ENCODE assay signal across 10 cellular contexts in the genomic region with DNA sequence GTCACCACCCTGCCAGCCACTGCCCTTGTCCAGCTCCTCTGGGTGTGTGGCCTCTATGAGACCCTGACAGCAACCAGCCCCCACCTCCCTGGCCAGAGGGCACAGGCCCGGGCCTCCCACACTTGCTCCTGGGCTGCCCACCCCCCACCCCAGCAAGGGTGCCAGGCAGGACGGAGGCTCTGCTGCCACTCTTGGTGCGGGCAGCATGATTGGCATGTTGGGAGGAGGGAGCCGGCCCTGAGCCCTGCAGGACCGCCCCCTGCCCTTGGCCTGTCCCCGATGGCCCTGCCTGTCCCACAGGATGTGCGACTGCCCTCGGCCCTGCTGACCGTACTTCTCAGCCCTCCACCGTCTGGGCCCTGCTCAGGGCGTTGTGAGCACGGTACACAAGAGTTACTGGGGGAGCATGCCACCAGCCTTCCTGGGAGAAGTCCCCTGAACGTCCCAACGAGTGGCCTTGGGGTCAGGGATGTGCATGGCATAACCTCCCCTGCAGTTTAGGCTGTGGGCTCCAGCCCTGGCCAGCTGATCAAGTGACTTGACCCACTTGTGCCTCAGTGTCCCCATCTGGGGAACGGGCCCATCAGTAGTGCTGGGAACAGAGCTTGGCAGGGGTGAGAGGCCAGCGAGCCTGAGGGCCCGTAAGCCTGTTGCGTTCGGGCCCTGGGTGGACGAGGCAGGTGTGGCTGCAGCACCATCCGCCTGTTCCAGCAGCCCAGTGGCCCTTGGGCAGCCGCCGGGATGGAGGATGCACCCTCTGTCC. TPM values are rescaled to one million over a fixed set of nuclear protein-coding genes. Genes with fewer than 3 reads are reported as not detected.
DNase-seq lines count a peak whose midpoint lies in the region; ATAC-seq, FAIRE-seq and TF ChIP-seq lines count a peak whose summit lies in the region.
"Had no signal": no experiment of that assay in that cellular context is flagged by ENCODE, and none has a peak within 500 bp of the region (broad histone marks: within the 10 kb centered on the region; RNA-seq: fewer than 3 reads in every experiment).

No MANE protein-coding gene starts in this region.

- in situ Hi-C loops in K562 (cut with MboI) = loop anchor here (25.0 kb wide), 1 partner anchor 294 kb away; no protein-coding TSS in a partner anchor

- no peaks in the 10 kb centered on the region for H3K27me3 Mint-ChIP-seq in type B pancreatic cell

- intact Hi-C loops in K562 (cut with micrococcal nuclease) = no loop called here
- intact Hi-C loops in left colon (cut with DNase I, micrococcal nuclease) = no loop called here

- no peak for TF ChIP-seq RAD21 in K562 (CRISPR knock-in tag; conservative IDR thresholded peaks at IDR 0.05 in 1 of 2, IDR thresholded peaks at IDR 0.05 in 1 of 2)

- H4K20me1 ChIP-seq in K562 (replicated peaks; ENCODE audit: control insufficient read depth, insufficient read depth, low read length) = no peaks in the 10 kb centered on the region

- peaks cover 19 to 97% of the 10 kb centered on the region in 2 experiments for H3K4me1 ChIP-seq in K562 (replicated peaks in 1 of 2; ENCODE audit: control insufficient read depth in 2 of 2, insufficient read depth in 2 of 2, low read length in 2 of 2)

- H3K4me1 Mint-ChIP-seq in type B pancreatic cell (ENCODE audit: unreplicated experiment) = peaks cover 5% of the 10 kb centered on the region

- DNase-seq in K562 (ENCODE audit: extremely low read depth in 1 of 4, low spot score in 3 of 4) = no peak
- DNase-seq in left colon = no peak
- no peak for DNase-seq in type B pancreatic cell (ENCODE audit: extremely low spot score, unreplicated experiment)
- DNase-seq in LoVo (ENCODE audit: low spot score) = no peak
- DNase-seq in activated CD4-positive, alpha-beta T cell treated with anti-CD3 and anti-CD28 coated beads for 48 hours = no peak
- DNase-seq: cerebellar nuclear complex, DMS79 treated with DMSO at 0.1 percent for 48 hours had no signal

- TF ChIP-seq CTCF in K562 (IDR thresholded peaks at IDR 0.05 in 2 of 3, conservative IDR thresholded peaks at IDR 0.05 in 1 of 3; ENCODE audit: insufficient read depth in 2 of 3, low read depth in 1 of 3, low read length in 3 of 3) = 0 out of 6 replicates have a peak, but pooled peaks of 1 of the 3 experiments have one; percentile 2
- no peak for TF ChIP-seq CTCF in type B pancreatic cell (conservative IDR thresholded peaks at IDR 0.05)

- peak overlapping the region; percentile 80; the same call in 2 of the 3 replicates for H3K27ac ChIP-seq in K562 (ENCODE audit: extremely low read depth, low read depth, low read length)
- H3K27ac ChIP-seq: GM23248 had no signal

- no peaks in the 10 kb centered on the region for H3K27me3 ChIP-seq in K562 (ENCODE audit: control insufficient read depth in 2 of 2, insufficient read depth in 2 of 2, low read length in 2 of 2)

- peak overlapping the region; percentile 83 for H3K4me3 Mint-ChIP-seq in type B pancreatic cell

- no peak for TF ChIP-seq EP300 in K562 (IDR thresholded peaks at IDR 0.05; ENCODE audit: low read length)

- BruUV-seq in K562 (replicated peaks; lab: Mats Ljungman, UMichigan) = no TSS peak

- no peaks in the 10 kb centered on the region for H3K9me3 Mint-ChIP-seq in type B pancreatic cell

- peak overlapping the region; percentile 60 for H3K4me2 ChIP-seq in K562 (ENCODE audit: insufficient read depth, low read length)

- no peak for FAIRE-seq in K562 (lab: Jason Lieb, UNC)

- no peaks in the 10 kb centered on the region for H3K9me3 ChIP-seq in K562 (replicated peaks; ENCODE audit: control insufficient read depth, insufficient read depth, low read depth, low read length)

- POLR2A ChIA-PET in K562 (lab: Yijun Ruan, JAX) = no interaction called here

- peaks cover 11% of the 10 kb centered on the region; the same call in 1 of the 3 replicates for H3K36me3 ChIP-seq in K562 (ENCODE audit: control insufficient read depth, insufficient read depth, low read length)

- peak overlapping the region; percentile 49 to 91 for H3K9ac ChIP-seq in K562 (ENCODE audit: insufficient read depth in 1 of 2, low read depth in 2 of 2, low read length in 2 of 2)
- H3K9ac ChIP-seq: GM23248 had no signal

- peaks cover 4% of the 10 kb centered on the region for H3K36me3 Mint-ChIP-seq in type B pancreatic cell

- H3K4me3 ChIP-seq in K562 = peak overlapping the region; percentile 45; the same call in 1 of the 2 replicates
- H3K4me3 ChIP-seq: GM23248 had no signal

- H3K79me2 ChIP-seq in K562 (ENCODE audit: control insufficient read depth, insufficient read depth, low read length) = no peaks in the 10 kb centered on the region

- WGBS in K562 (ENCODE audit: insufficient coverage, low coverage, missing lambda C conversion rate) = 59% methylated on average over 20 of the region's 23 CpGs

- TF ChIP-seq POLR2A in K562 (conservative IDR thresholded peaks at IDR 0.05) = no peak

- CTCF ChIA-PET in K562 (lab: Yijun Ruan, JAX; ENCODE audit: low intra/inter-chr PET ratio) = no interaction called here

- peak overlapping the region; percentile 39; the same call in 1 of the 2 replicates for H2AFZ ChIP-seq in K562 (ENCODE audit: low read depth, low read length)
- H2AFZ ChIP-seq: GM23248 had no signal

- H3K9me1 ChIP-seq in K562 (ENCODE audit: control insufficient read depth, insufficient read depth, low read length) = peaks cover 6% of the 10 kb centered on the region

- ATAC-seq in K562 (no peak), left colon (peak; percentile 4), HG03039 (IDR thresholded peaks at IDR 0.05; ENCODE audit: unreplicated experiment) (no peak)

- peak overlapping the region; percentile 58 for H3K27ac Mint-ChIP-seq in type B pancreatic cell

RNA-seq across cellular contexts. Expression of gene GPSM1, which starts 16.0 kb away (rescaled TPM):
- total RNA-seq in K562 (2011; cell fraction: chromatin; rRNA removed; ENCODE audit: low replicate concordance) = 13.9 and 58.1 TPM in 2 replicates
- total RNA-seq in K562 (2011; cell fraction: nucleolus; rRNA removed) = 30.3 and 36.2 TPM in 2 replicates
- 16.3 and 19.9 TPM in 2 replicates for total RNA-seq in K562 (2011; cell fraction: nucleoplasm; rRNA removed)
- 12.7 and 16.0 TPM in 2 replicates for total RNA-seq in K562 (2014; rRNA removed)
- 0.54 and 0.76 TPM in 2 replicates for total RNA-seq in K562 (2014; rRNA removed; fragmentation: Illumina TruSeq; extraction: Trizol)
- 3.1 and 4.1 TPM in 2 replicates for total RNA-seq in K562 (2015; rRNA removed; fragmentation: Illumina TruSeq; extraction: Trizol)
- total RNA-seq in K562 (2021) = 12.4 and 14.2 TPM in 2 replicates
- 5.4 and 6.7 TPM in 2 replicates for polyA plus RNA-seq in K562 (2011; rRNA removed)
- polyA plus RNA-seq in K562 (2011; cell fraction: cytosol; rRNA removed) = 5.4 and 23.3 TPM in 2 replicates
- 21.3 and 47.7 TPM in 2 replicates for polyA plus RNA-seq in K562 (2011; cell fraction: nucleus; rRNA removed)
- polyA plus RNA-seq in K562 (2012) = 5.3 and 13.8 TPM in 2 replicates
- 1.9 and 5.2 TPM in 2 replicates for polyA plus RNA-seq in K562 (2014; fragmentation: Illumina TruSeq; extraction: Trizol)
- polyA plus RNA-seq in K562 (2014; fragmentation: Nextera tagmentation; extraction: Ambion mirVana) = under 1 TPM; 0.04 to 0.10 TPM
- polyA plus RNA-seq in K562 (2014; rRNA removed) = 9.2 and 10.1 TPM in 2 replicates
- polyA minus RNA-seq in K562 (2011; rRNA and poly(A)+ RNA removed) = 1.4 and 3.0 TPM in 2 replicates
- 7.8 and 9.2 TPM in 2 replicates for polyA minus RNA-seq in K562 (2011; cell fraction: cytosol; rRNA and poly(A)+ RNA removed)
- 12.7 and 13.3 TPM in 2 replicates for polyA minus RNA-seq in K562 (2011; cell fraction: nucleus; rRNA and poly(A)+ RNA removed)
- total RNA-seq in left colon = 1 to 10 TPM; 2.0 to 3.1 TPM
- 29.2 and 56.2 TPM in 2 replicates for total RNA-seq in type B pancreatic cell (ENCODE audit: low replicate concordance)

RNA-seq across cellular contexts. Expression of gene DNLZ, which starts 20.2 kb away (rescaled TPM):
- total RNA-seq in K562 (2011; cell fraction: chromatin; rRNA removed; ENCODE audit: low replicate concordance) = 3.5 and 12.0 TPM in 2 replicates
- 9.3 and 11.7 TPM in 2 replicates for total RNA-seq in K562 (2011; cell fraction: nucleolus; rRNA removed)
- total RNA-seq in K562 (2011; cell fraction: nucleoplasm; rRNA removed) = 3.4 and 4.8 TPM in 2 replicates
- total RNA-seq in K562 (2014; rRNA removed) (44.6 and 56.7 TPM in 2 replicates), K562 (2014; rRNA removed; fragmentation: Illumina TruSeq; extraction: Trizol) (2.2 and 3.4 TPM in 2 replicates), K562 (2015; rRNA removed; fragmentation: Illumina TruSeq; extraction: Trizol) (10.0 and 10.8 TPM in 2 replicates), K562 (2021) (25.6 and 25.8 TPM in 2 replicates), left colon (10 to 100 TPM in 1 of 2 donors, 1 to 10 TPM in 1; 10.0 to 10.6 TPM), type B pancreatic cell (ENCODE audit: low replicate concordance) (10.4 and 14.0 TPM in 2 replicates)
- polyA plus RNA-seq in K562 (2011; rRNA removed) (3.1 and 3.2 TPM in 2 replicates), K562 (2014; fragmentation: Illumina TruSeq; extraction: Trizol) (2.2 and 4.2 TPM in 2 replicates), K562 (2014; fragmentation: Nextera tagmentation; extraction: Ambion mirVana) (under 1 TPM; 0.17 to 0.36 TPM), K562 (2014; rRNA removed) (22.1 and 29.8 TPM in 2 replicates)
- 7.6 and 27.3 TPM in 2 replicates for polyA plus RNA-seq in K562 (2011; cell fraction: cytosol; rRNA removed)
- polyA plus RNA-seq in K562 (2011; cell fraction: nucleus; rRNA removed) = 4.2 and 7.4 TPM in 2 replicates
- 8.5 and 15.9 TPM in 2 replicates for polyA plus RNA-seq in K562 (2012)
- 0.28 TPM in 1 of 2 replicates, not detected in the other for polyA minus RNA-seq in K562 (2011; rRNA and poly(A)+ RNA removed)
- polyA minus RNA-seq in K562 (2011; cell fraction: cytosol; rRNA and poly(A)+ RNA removed) = 2.6 and 3.4 TPM in 2 replicates
- 2.9 and 3.6 TPM in 2 replicates for polyA minus RNA-seq in K562 (2011; cell fraction: nucleus; rRNA and poly(A)+ RNA removed)

RNA-seq across cellular contexts. Expression of gene CARD9, which starts 30.2 kb away (rescaled TPM):
- 37.4 and 149 TPM in 2 replicates for total RNA-seq in K562 (2011; cell fraction: chromatin; rRNA removed; ENCODE audit: low replicate concordance)
- total RNA-seq in K562 (2011; cell fraction: nucleolus; rRNA removed) = 92.6 and 92.9 TPM in 2 replicates
- 39.7 and 46.5 TPM in 2 replicates for total RNA-seq in K562 (2011; cell fraction: nucleoplasm; rRNA removed)
- total RNA-seq in K562 (2014; rRNA removed) = 37.6 and 40.1 TPM in 2 replicates
- total RNA-seq in K562 (2014; rRNA removed; fragmentation: Illumina TruSeq; extraction: Trizol) = 3.5 and 3.6 TPM in 2 replicates
- total RNA-seq in K562 (2015; rRNA removed; fragmentation: Illumina TruSeq; extraction: Trizol) = 14.6 and 15.8 TPM in 2 replicates
- 35.6 and 42.7 TPM in 2 replicates for total RNA-seq in K562 (2021)
- polyA plus RNA-seq in K562 (2011; rRNA removed) = 9.7 and 27.8 TPM in 2 replicates
- polyA plus RNA-seq in K562 (2011; cell fraction: cytosol; rRNA removed) = 10.5 and 13.4 TPM in 2 replicates
- polyA plus RNA-seq in K562 (2011; cell fraction: nucleus; rRNA removed) = 231 and 234 TPM in 2 replicates
- 21.9 and 61.0 TPM in 2 replicates for polyA plus RNA-seq in K562 (2012)
- 4.7 and 13.2 TPM in 2 replicates for polyA plus RNA-seq in K562 (2014; fragmentation: Illumina TruSeq; extraction: Trizol)
- 1 to 10 TPM; 1.7 to 2.0 TPM for polyA plus RNA-seq in K562 (2014; fragmentation: Nextera tagmentation; extraction: Ambion mirVana)
- polyA plus RNA-seq in K562 (2014; rRNA removed) = 40.4 and 53.0 TPM in 2 replicates
- polyA minus RNA-seq in K562 (2011; rRNA and poly(A)+ RNA removed) = 4.8 and 5.0 TPM in 2 replicates
- polyA minus RNA-seq in K562 (2011; cell fraction: cytosol; rRNA and poly(A)+ RNA removed) = 7.2 and 12.8 TPM in 2 replicates
- polyA minus RNA-seq in K562 (2011; cell fraction: nucleus; rRNA and poly(A)+ RNA removed) = 25.8 and 55.4 TPM in 2 replicates
- total RNA-seq in left colon = 1 to 10 TPM in 1 of 2 donors, under 1 TPM in 1; 0.52 to 1.9 TPM
- 2.0 and 2.6 TPM in 2 replicates for total RNA-seq in type B pancreatic cell (ENCODE audit: low replicate concordance)

RNA-seq across cellular contexts. Expression of gene CCDC187, which starts 39.4 kb away (rescaled TPM):
- total RNA-seq in K562 (2011; cell fraction: chromatin; rRNA removed; ENCODE audit: low replicate concordance) = 0.53 TPM in 1 of 2 replicates, not detected in the other
- total RNA-seq in K562 (2011; cell fraction: nucleolus; rRNA removed) = 0.13 and 0.33 TPM in 2 replicates
- total RNA-seq in K562 (2011; cell fraction: nucleoplasm; rRNA removed) = 0.15 and 0.46 TPM in 2 replicates
- total RNA-seq in K562 (2014; rRNA removed) = not detected in 2 replicates
- not detected in 2 replicates for total RNA-seq in K562 (2014; rRNA removed; fragmentation: Illumina TruSeq; extraction: Trizol)
- not detected in 2 replicates for total RNA-seq in K562 (2015; rRNA removed; fragmentation: Illumina TruSeq; extraction: Trizol)
- 0.02 TPM in 1 of 2 replicates, not detected in the other for total RNA-seq in K562 (2021)
- polyA plus RNA-seq in K562 (2011; rRNA removed) = not detected in 2 replicates
- polyA plus RNA-seq in K562 (2011; cell fraction: cytosol; rRNA removed) = 0.07 TPM in 1 of 2 replicates, not detected in the other
- polyA plus RNA-seq in K562 (2011; cell fraction: nucleus; rRNA removed) = 0.01 and 0.40 TPM in 2 replicates
- polyA plus RNA-seq in K562 (2012) = 0.04 TPM in 1 of 2 replicates, not detected in the other
- not detected in 2 replicates for polyA plus RNA-seq in K562 (2014; fragmentation: Illumina TruSeq; extraction: Trizol)
- not detected for polyA plus RNA-seq in K562 (2014; fragmentation: Nextera tagmentation; extraction: Ambion mirVana)
- not detected in 2 replicates for polyA plus RNA-seq in K562 (2014; rRNA removed)
- not detected in 2 replicates for polyA minus RNA-seq in K562 (2011; rRNA and poly(A)+ RNA removed)
- not detected in 2 replicates for polyA minus RNA-seq in K562 (2011; cell fraction: cytosol; rRNA and poly(A)+ RNA removed)
- polyA minus RNA-seq in K562 (2011; cell fraction: nucleus; rRNA and poly(A)+ RNA removed) = 0.11 and 0.27 TPM in 2 replicates
- total RNA-seq in left colon = under 1 TPM; 0.52 to 0.67 TPM
- 0.69 and 0.70 TPM in 2 replicates for total RNA-seq in type B pancreatic cell (ENCODE audit: low replicate concordance)
- total RNA-seq: GM23248, omental fat pad had no signal
- polyA plus RNA-seq: GM23248 had no signal

RNA-seq across cellular contexts. Expression of gene SNAPC4, which starts 56.7 kb away (rescaled TPM):
- total RNA-seq in K562 (2011; cell fraction: chromatin; rRNA removed; ENCODE audit: low replicate concordance) = 42.9 and 79.4 TPM in 2 replicates
- total RNA-seq in K562 (2011; cell fraction: nucleolus; rRNA removed) = 32.0 TPM in 2 replicates
- 23.1 and 26.3 TPM in 2 replicates for total RNA-seq in K562 (2011; cell fraction: nucleoplasm; rRNA removed)
- total RNA-seq in K562 (2014; rRNA removed) (14.4 and 15.8 TPM in 2 replicates), K562 (2014; rRNA removed; fragmentation: Illumina TruSeq; extraction: Trizol) (7.1 and 8.8 TPM in 2 replicates), K562 (2015; rRNA removed; fragmentation: Illumina TruSeq; extraction: Trizol) (9.3 and 11.1 TPM in 2 replicates), K562 (2021) (17.1 and 18.7 TPM in 2 replicates), left colon (1 to 10 TPM; 6.7 to 8.1 TPM), type B pancreatic cell (ENCODE audit: low replicate concordance) (14.4 and 15.7 TPM in 2 replicates)
- polyA plus RNA-seq in K562 (2011; rRNA removed) (4.4 and 4.5 TPM in 2 replicates), K562 (2014; fragmentation: Illumina TruSeq; extraction: Trizol) (8.8 and 9.0 TPM in 2 replicates), K562 (2014; fragmentation: Nextera tagmentation; extraction: Ambion mirVana) (under 1 TPM; 0.21 to 0.46 TPM), K562 (2014; rRNA removed) (18.7 and 21.8 TPM in 2 replicates)
- 3.2 and 7.4 TPM in 2 replicates for polyA plus RNA-seq in K562 (2011; cell fraction: cytosol; rRNA removed)
- polyA plus RNA-seq in K562 (2011; cell fraction: nucleus; rRNA removed) = 16.1 and 32.6 TPM in 2 replicates
- polyA plus RNA-seq in K562 (2012) = 9.7 and 10.5 TPM in 2 replicates
- polyA minus RNA-seq in K562 (2011; rRNA and poly(A)+ RNA removed) = 6.7 and 10.2 TPM in 2 replicates
- 6.1 and 7.4 TPM in 2 replicates for polyA minus RNA-seq in K562 (2011; cell fraction: cytosol; rRNA and poly(A)+ RNA removed)
- 8.3 and 11.7 TPM in 2 replicates for polyA minus RNA-seq in K562 (2011; cell fraction: nucleus; rRNA and poly(A)+ RNA removed)
